9 cellular contexts compared by ENCODE assay signal in the genomic region with DNA sequence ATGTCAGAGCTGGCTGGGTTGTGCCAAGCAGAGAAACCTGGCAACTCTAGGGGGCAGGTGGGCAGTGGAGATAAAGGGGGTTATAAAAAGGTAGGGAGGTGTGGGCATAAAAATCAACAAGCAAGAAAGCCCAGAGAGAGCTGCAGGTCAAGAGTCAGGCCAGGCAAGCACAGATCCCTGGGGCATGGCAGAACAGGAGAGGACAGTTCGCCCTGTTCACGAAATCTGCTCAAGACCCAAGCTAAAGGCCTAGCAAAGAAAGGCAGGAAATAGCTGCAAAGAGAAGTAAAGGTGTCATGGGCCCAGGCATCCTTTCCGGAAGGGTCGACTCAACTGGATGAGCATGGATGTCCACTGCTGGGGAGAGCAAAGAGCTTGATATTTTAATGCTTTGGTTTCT. TPM values are rescaled to one million over a fixed set of nuclear protein-coding genes. Genes with fewer than 3 reads are reported as not detected.
DNase-seq lines count a peak whose midpoint lies in the region; ATAC-seq and TF ChIP-seq lines count a peak whose summit lies in the region.
"Had no signal": no experiment of that assay in that cellular context is flagged by ENCODE, and none has a peak within 500 bp of the region (broad histone marks: within the 10 kb centered on the region; RNA-seq: fewer than 3 reads in every experiment).

No MANE protein-coding gene starts in this region.

- no peaks in the 10 kb centered on the region for H3K36me3 ChIP-seq in stomach

- H3K4me1 Mint-ChIP-seq in activated naive CD8-positive, alpha-beta T cell treated with anti-CD3 and anti-CD28 coated beads for 36 hours = peaks cover 40% of the 10 kb centered on the region

- H3K27ac Mint-ChIP-seq in activated naive CD8-positive, alpha-beta T cell treated with anti-CD3 and anti-CD28 coated beads for 36 hours = peak overlapping the region; percentile 85

- 38 to 51% (median 46%) methylated on average over 4 of the region's 4 CpGs for WGBS in stomach, 5 donors

- H3K27me3 ChIP-seq in stomach = no peaks in the 10 kb centered on the region

- DNase-seq in NCI-H82 (lab: John Stamatoyannopoulos, UW) = peak; percentile 31
- no peak for DNase-seq in NCI-H82 treated with DMSO at 0.1 percent for 48 hours (lab: John Stamatoyannopoulos, UW; ENCODE audit: unreplicated experiment)
- DNase-seq in activated naive CD8-positive, alpha-beta T cell treated with anti-CD3 and anti-CD28 coated beads for 36 hours = peak; percentile 5
- peak; percentile 55 for DNase-seq in kidney tubule cell (ENCODE audit: low spot score)
- DNase-seq in stomach = no peak
- no peak for DNase-seq in NCI-H187 (lab: John Stamatoyannopoulos, UW)
- DNase-seq: AML-193 had no signal

- TF ChIP-seq EP300 in stomach (IDR thresholded peaks at IDR 0.05) = no peak

- peak overlapping the region; percentile 53 to 64 (median 60) for H3K4me3 ChIP-seq in stomach

- TF ChIP-seq POLR2A in stomach (IDR thresholded peaks at IDR 0.05) = no peak

- H3K9me3 ChIP-seq in stomach = no peaks in the 10 kb centered on the region

- intact Hi-C loops in stomach (cut with DNase I; ENCODE audit: low total_unique reads) = no loop called here

- H3K27me3 Mint-ChIP-seq in activated naive CD8-positive, alpha-beta T cell treated with anti-CD3 and anti-CD28 coated beads for 36 hours = no peaks in the 10 kb centered on the region

- peaks cover 41 to 74% (median 58%) of the 10 kb centered on the region in 4 donors for H3K4me1 ChIP-seq in stomach

- H3K27ac ChIP-seq in stomach = peak overlapping the region; percentile 73 to 95 (median 93)

- no peaks in the 10 kb centered on the region for H3K9me3 Mint-ChIP-seq in activated naive CD8-positive, alpha-beta T cell treated with anti-CD3 and anti-CD28 coated beads for 36 hours

- no peak for TF ChIP-seq CTCF in stomach (IDR thresholded peaks at IDR 0.05)

- H3K4me3 Mint-ChIP-seq in activated naive CD8-positive, alpha-beta T cell treated with anti-CD3 and anti-CD28 coated beads for 36 hours = peak overlapping the region; percentile 86

- peaks cover 8% of the 10 kb centered on the region for H3K36me3 Mint-ChIP-seq in activated naive CD8-positive, alpha-beta T cell treated with anti-CD3 and anti-CD28 coated beads for 36 hours

- ATAC-seq in HG03135 (IDR thresholded peaks at IDR 0.05; ENCODE audit: unreplicated experiment) (no peak), GM21515 (IDR thresholded peaks at IDR 0.05; ENCODE audit: unreplicated experiment) (no peak)

RNA-seq across cellular contexts. Expression of a gene that starts 3.4 kb away (rescaled TPM):
- 10 to 100 TPM; 12.5 to 13.6 TPM for total RNA-seq in activated naive CD8-positive, alpha-beta T cell treated with anti-CD3 and anti-CD28 coated beads for 36 hours
- 10 to 100 TPM; 23.9 to 74.5 (median 50.0) TPM for total RNA-seq in stomach
- polyA plus RNA-seq in stomach = 10 to 100 TPM in 2 of 3 donors, 1 to 10 TPM in 1; 8.3 to 17.6 (median 15.9) TPM

Comparison
In these comparisons a context has a peak if more than half of its experiments do, and no peak if none do; other contexts are left out.
1. DNase-seq: peak in NCI-H82 (single experiment), activated naive CD8-positive, alpha-beta T cell treated with anti-CD3 and anti-CD28 coated beads for 36 hours (single experiment) and kidney tubule cell (single experiment); none in NCI-H82 treated with DMSO at 0.1 percent for 48 hours (single experiment), stomach (single experiment) and NCI-H187 (0 of 2).